In the genomic region with DNA sequence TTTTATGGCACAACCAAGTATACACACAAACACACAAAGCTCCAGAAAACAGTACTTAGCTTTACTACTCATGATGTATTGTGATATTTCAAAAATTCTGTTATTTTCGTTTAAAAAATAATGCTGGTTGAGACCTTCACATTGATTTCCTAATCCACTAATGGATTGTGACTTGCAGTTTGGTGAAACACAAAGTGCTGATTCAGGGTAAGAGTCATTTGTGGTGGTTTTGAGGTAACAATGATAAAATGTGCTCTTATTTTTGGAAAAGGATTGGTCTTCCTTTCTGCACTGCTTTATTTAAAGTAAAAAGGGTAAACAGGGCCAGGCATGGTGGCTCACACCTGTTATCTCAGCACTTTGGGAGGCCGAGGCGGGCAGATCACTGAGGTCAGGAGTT, we compare ENCODE assay signal across 1 cellular context.
TF ChIP-seq lines count a peak whose summit lies in the region.

No MANE protein-coding gene starts in this region.

TF ChIP-seq in HepG2, 621 proteins besides CTCF, POLR2A, EP300 and RAD21 (continued from another document):
- no peak for TF ChIP-seq ZNF180 (CRISPR knock-in tag; IDR thresholded peaks at IDR 0.05; ENCODE audit: borderline replicate concordance, low read depth)
TF ChIP-seq in HepG2: peak in this region for 2.
